In genomic region chr11:47768090-47768620, GRCh38 we compare ENCODE assay signal across 8 cellular contexts. TPM values are rescaled to one million over a fixed set of nuclear protein-coding genes. Genes with fewer than 3 reads are reported as not detected.
DNase-seq lines count a peak whose midpoint lies in the region; ATAC-seq and TF ChIP-seq lines count a peak whose summit lies in the region.

No MANE protein-coding gene starts in this region.

- TF ChIP-seq CTCF in GM12864 (IDR thresholded peaks at IDR 0.05; ENCODE audit: low read depth, low read length, missing control alignments) (no peak), WI38 (IDR thresholded peaks at IDR 0.05; ENCODE audit: low read depth, low read length) (no peak), right lobe of liver (IDR thresholded peaks at IDR 0.05) (no peak)

- H3K27me3 ChIP-seq in ectodermal cell (ENCODE audit: control insufficient read depth, insufficient read depth, low read length, poor library complexity, severe bottlenecking) = no peaks in the 10 kb centered on the region
- no peaks in the 10 kb centered on the region for H3K27me3 ChIP-seq in right lobe of liver

- intact Hi-C loops in right lobe of liver (cut with DNase I) = loop anchor here in 1 of 2 donors (10.0 kb wide), 1 partner anchor 123 kb away; the partner anchor contains the start of gene MTCH2

- H3K4me1 ChIP-seq in ectodermal cell (ENCODE audit: control insufficient read depth, insufficient read depth, low read length) (no peaks in the 10 kb centered on the region), right lobe of liver (peaks cover 0 to 8% (median 3%) of the 10 kb centered on the region in 4 donors)

- H3K4me3 ChIP-seq in GM12864 (ENCODE audit: low read depth, low read length) (peak overlapping the region; percentile 68), WI38 (ENCODE audit: low read depth, low read length) (peak overlapping the region; percentile 66), ectodermal cell (ENCODE audit: insufficient read depth, low read depth, low read length) (peak overlapping the region; percentile 98), right lobe of liver (peak overlapping the region; percentile 62 to 92 (median 68))

- ATAC-seq in right lobe of liver (peak; percentile 9 to 35 (median 20)), HG03039 (IDR thresholded peaks at IDR 0.05; ENCODE audit: unreplicated experiment) (no peak)
- ATAC-seq in activated CD4-positive, CD25-positive, alpha-beta regulatory T cell treated with anti-CD3 and anti-CD28 coated beads, Interleukin-2, amount 50 U/mL, for 24 hours = no peak

- WGBS in ectodermal cell, 2 experiments = 46 to 50% methylated on average over 12 of the region's 12 CpGs
- WGBS in right lobe of liver (ENCODE audit: insufficient coverage, low coverage, low lambda C conversion rate, missing lambda C conversion rate) = 2% methylated on average over 12 of the region's 12 CpGs

- H3K27ac ChIP-seq in ectodermal cell (ENCODE audit: insufficient read depth, low read depth, low read length, poor library complexity, severe bottlenecking) (peak overlapping the region; percentile 99), right lobe of liver (peak overlapping the region; percentile 93 to 97 (median 97))

- DNase-seq in GM12864 (ENCODE audit: low read depth) (no peak), NCI-H1930 (lab: John Stamatoyannopoulos, UW) (peak; percentile 59 to 75), right lobe of liver (peak; percentile 48 to 64 (median 55))
- DNase-seq in stimulated activated CD4-positive, alpha-beta T cell treated with anti-CD3 and anti-CD28 coated beads, Interleukin-4, amount 100 ng/mL, for 1 hour = peak; percentile 19

- peak; percentile 75 for TF ChIP-seq POLR2A in right lobe of liver (IDR thresholded peaks at IDR 0.05)

- peaks cover 7% of the 10 kb centered on the region for H3K36me3 ChIP-seq in ectodermal cell (ENCODE audit: control insufficient read depth, insufficient read depth, low read length)
- peaks cover 0 to 14% (median 5%) of the 10 kb centered on the region in 4 donors for H3K36me3 ChIP-seq in right lobe of liver

- H3K9me3 ChIP-seq in ectodermal cell (ENCODE audit: control insufficient read depth, low read length) (no peaks in the 10 kb centered on the region), right lobe of liver (no peaks in the 10 kb centered on the region)

RNA-seq across cellular contexts. Expression of gene FNBP4, which starts 1.0 kb away (rescaled TPM):
- 108 TPM for polyA plus RNA-seq in ectodermal cell (2013, experiment 1 of 4)
- polyA plus RNA-seq in ectodermal cell (2013, experiment 2 of 4) = 111 TPM
- polyA plus RNA-seq in ectodermal cell (2013, experiment 3 of 4) = 99.3 TPM
- 107 TPM for polyA plus RNA-seq in ectodermal cell (2013, experiment 4 of 4)
- total RNA-seq in right lobe of liver = 10 to 100 TPM; 20.2 to 43.3 (median 29.9) TPM

RNA-seq across cellular contexts. Expression of gene AGBL2, which starts 53.0 kb away (rescaled TPM):
- polyA plus RNA-seq in ectodermal cell (2013, experiment 1 of 4) = 2.6 TPM
- polyA plus RNA-seq in ectodermal cell (2013, experiment 2 of 4) = 4.8 TPM
- polyA plus RNA-seq in ectodermal cell (2013, experiment 3 of 4) = 1.4 TPM
- polyA plus RNA-seq in ectodermal cell (2013, experiment 4 of 4) = 2.3 TPM
- 1 to 10 TPM in 4 of 6 experiments, under 1 TPM in 2; 0.43 to 5.8 (median 2.1) TPM for total RNA-seq in right lobe of liver

Comparison
In these comparisons a context has a peak if more than half of its experiments do, and no peak if none do; other contexts are left out.
1. ATAC-seq: peak in right lobe of liver (4 of 4); none in HG03039 (single experiment) and activated CD4-positive, CD25-positive, alpha-beta regulatory T cell treated with anti-CD3 and anti-CD28 coated beads, Interleukin-2, amount 50 U/mL, for 24 hours (0 of 2).
2. Peak in every context shown above with its lines, with median percentiles within 50 percentile points of each other: H3K4me3 ChIP-seq.